Comparison of ENCODE assay signal across 8 cellular contexts in genomic region chr17:17750881-17751280, GRCh38.
A peak's percentile ranks its signal among the peaks of the same experiment; 100 is the strongest.
DNase-seq lines count a peak whose midpoint lies in the region; ATAC-seq and TF ChIP-seq lines count a peak whose summit lies in the region.

No MANE protein-coding gene starts in this region.

- no peak overlapping the region for H2BK120ac ChIP-seq in IMR-90 (ENCODE audit: low read depth, low read length)

- peaks cover 2% of the 10 kb centered on the region for H3K36me3 Mint-ChIP-seq in activated T-helper 1 cell treated with anti-CD3 and anti-CD28 coated beads, Interleukin-12 subunit alpha, Interleukin-12 subunit beta, Interleukin-2, Interleukin-4 antibody, amounts not matched to agents 30 ng/mL and 10 ng/mL and 1 ng/mL, durations not matched to agents 14 hours and 24 hours and 36 hours (ENCODE audit: low read depth)
- H3K36me3 Mint-ChIP-seq in naive thymus-derived CD4-positive, alpha-beta T cell, result no peaks in the 10 kb centered on the region

- H2AFZ ChIP-seq in IMR-90 (replicated peaks; ENCODE audit: low read length, poor library complexity), result no peak overlapping the region

- H3K14ac ChIP-seq in IMR-90 (replicated peaks; ENCODE audit: low read depth, low read length), result no peak overlapping the region

- peaks cover 74% of the 10 kb centered on the region for H4K20me1 ChIP-seq in IMR-90 (ENCODE audit: insufficient read depth, low read length)

- peak overlapping the region; percentile 76 for H3K4me3 Mint-ChIP-seq in activated T-helper 1 cell treated with anti-CD3 and anti-CD28 coated beads, Interleukin-12 subunit alpha, Interleukin-12 subunit beta, Interleukin-2, Interleukin-4 antibody, amounts not matched to agents 30 ng/mL and 10 ng/mL and 1 ng/mL, durations not matched to agents 14 hours and 24 hours and 36 hours
- H3K4me3 Mint-ChIP-seq in naive thymus-derived CD4-positive, alpha-beta T cell, result peak overlapping the region; percentile 78 to 99 (median 88)

- H3K4me2 ChIP-seq in IMR-90 (ENCODE audit: low read depth, low read length), result no peak overlapping the region

- H3K23ac ChIP-seq in IMR-90 (ENCODE audit: low read depth, low read length), result no peak overlapping the region

- H3K79me1 ChIP-seq in IMR-90 (ENCODE audit: low read depth in 1 of 2, low read length in 2 of 2), result peaks cover 39 to 93% of the 10 kb centered on the region in 2 experiments

- H3K27me3 ChIP-seq in IMR-90 (ENCODE audit: control insufficient read depth, insufficient read depth, low read length), result no peaks in the 10 kb centered on the region
- no peaks in the 10 kb centered on the region for H3K27me3 ChIP-seq in naive thymus-derived CD4-positive, alpha-beta T cell (ENCODE audit: control insufficient read depth in 2 of 2, insufficient read depth in 2 of 2, low read length in 2 of 2)

- dilution Hi-C loops in IMR-90 (cut with HindIII; ENCODE audit: low sequenced_read_pairs, unreplicated experiment), result no loop called here

- H3K4me1 Mint-ChIP-seq in activated T-helper 1 cell treated with anti-CD3 and anti-CD28 coated beads, Interleukin-12 subunit alpha, Interleukin-12 subunit beta, Interleukin-2, Interleukin-4 antibody, amounts not matched to agents 30 ng/mL and 10 ng/mL and 1 ng/mL, durations not matched to agents 14 hours and 24 hours and 36 hours (ENCODE audit: low read depth), result peaks cover 36% of the 10 kb centered on the region
- H3K4me1 Mint-ChIP-seq in naive thymus-derived CD4-positive, alpha-beta T cell, result peaks cover 42 to 79% (median 65%) of the 10 kb centered on the region in 7 donors

- 60% methylated on average over 3 of the region's 8 CpGs; no CpG with 5 or more reads in 1 of the 2 experiments for WGBS in IMR-90 (ENCODE audit: extremely low coverage in 2 of 2, insufficient read length in 1 of 2), 2 experiments

- in situ Hi-C loops in IMR-90 (cut with MboI; ENCODE audit: low sequenced_read_pairs), result no loop called here

- no peak for TF ChIP-seq POLR2A in IMR-90 (IDR thresholded peaks at IDR 0.05; ENCODE audit: low read depth, low read length)

- H3K4me3 ChIP-seq in IMR-90 (ENCODE audit: insufficient read depth, low read depth, low read length), result no peak overlapping the region
- peak overlapping the region; percentile 49 for H3K4me3 ChIP-seq in naive thymus-derived CD4-positive, alpha-beta T cell (ENCODE audit: low read length)

- H3K4me1 ChIP-seq in IMR-90 (ENCODE audit: control insufficient read depth, insufficient read depth, low read length), result peaks cover 20% of the 10 kb centered on the region
- peaks cover 38 to 57% of the 10 kb centered on the region in 2 donors for H3K4me1 ChIP-seq in naive thymus-derived CD4-positive, alpha-beta T cell (ENCODE audit: control insufficient read depth in 2 of 2, insufficient read depth in 2 of 2, low read length in 2 of 2)

- H2AK9ac ChIP-seq in IMR-90 (replicated peaks; ENCODE audit: low read depth, low read length, poor library complexity), result peak overlapping the region; percentile 5

- no peak overlapping the region for H4K5ac ChIP-seq in IMR-90 (ENCODE audit: low read depth, low read length)

- no peak overlapping the region for H2BK20ac ChIP-seq in IMR-90 (ENCODE audit: low read depth, low read length)

- no TSS peak for BruUV-seq in IMR-90 (replicated peaks; lab: Mats Ljungman, UMichigan)

- TF ChIP-seq CTCF in GM10266 (IDR thresholded peaks at IDR 0.05; ENCODE audit: control insufficient read depth, insufficient read depth, low read depth, missing control alignments) (no peak), IMR-90 (conservative IDR thresholded peaks at IDR 0.05; ENCODE audit: low read depth, low read length) (no peak)

- H4K8ac ChIP-seq in IMR-90 (ENCODE audit: low read depth in 2 of 2, low read length in 2 of 2), result peak overlapping the region in 1 of 2 experiments; percentile 31; a peak in 1 of 4 replicates

- H3K56ac ChIP-seq in IMR-90 (ENCODE audit: extremely low read depth, insufficient read depth, low read length), result no peak overlapping the region

- H3K27ac ChIP-seq in IMR-90 (ENCODE audit: insufficient read depth, low read length), result no peak overlapping the region
- H3K27ac ChIP-seq in naive thymus-derived CD4-positive, alpha-beta T cell (ENCODE audit: low read depth, low read length), result peak overlapping the region; percentile 89

- no peak overlapping the region for H2BK15ac ChIP-seq in IMR-90 (ENCODE audit: low read depth, low read length)

- intact Hi-C loops in IMR-90 (cut with micrococcal nuclease), result no loop called here
- intact Hi-C loops in activated T-helper 1 cell treated with anti-CD3 and anti-CD28 coated beads, Interleukin-12 subunit alpha, Interleukin-12 subunit beta, Interleukin-2, Interleukin-4 antibody, amounts not matched to agents 30 ng/mL and 10 ng/mL and 1 ng/mL, durations not matched to agents 14 hours and 24 hours and 36 hours (cut with micrococcal nuclease), result loop anchor here (5.0 to 10.0 kb wide), 4 partner anchors 101 to 706 kb away; partner anchors contain the start of genes ALKBH5, DRG2 and MPRIP
- intact Hi-C loops in naive thymus-derived CD4-positive, alpha-beta T cell (cut with micrococcal nuclease), result loop anchor here in 1 of 2 donors (2.0 to 5.0 kb wide), 3 partner anchors 216 to 561 kb away; partner anchors contain the start of genes MED9 and TOP3A

- peak overlapping the region; percentile 71; the same call in 1 of the 2 replicates for H2AK5ac ChIP-seq in IMR-90 (ENCODE audit: low read depth, low read length)

- H3K27me3 Mint-ChIP-seq in activated T-helper 1 cell treated with anti-CD3 and anti-CD28 coated beads, Interleukin-12 subunit alpha, Interleukin-12 subunit beta, Interleukin-2, Interleukin-4 antibody, amounts not matched to agents 30 ng/mL and 10 ng/mL and 1 ng/mL, durations not matched to agents 14 hours and 24 hours and 36 hours (ENCODE audit: insufficient read depth), result no peaks in the 10 kb centered on the region
- H3K27me3 Mint-ChIP-seq in naive thymus-derived CD4-positive, alpha-beta T cell, result no peaks in the 10 kb centered on the region

- H3K27ac Mint-ChIP-seq in activated T-helper 1 cell treated with anti-CD3 and anti-CD28 coated beads, Interleukin-12 subunit alpha, Interleukin-12 subunit beta, Interleukin-2, Interleukin-4 antibody, amounts not matched to agents 30 ng/mL and 10 ng/mL and 1 ng/mL, durations not matched to agents 14 hours and 24 hours and 36 hours, result peak overlapping the region; percentile 95
- H3K27ac Mint-ChIP-seq in naive thymus-derived CD4-positive, alpha-beta T cell, result peak overlapping the region; percentile 96 to 100 (median 98)

- H3K36me3 ChIP-seq in IMR-90 (ENCODE audit: control insufficient read depth, insufficient read depth, low read length), result peaks cover 2% of the 10 kb centered on the region; the same call in 1 of the 2 replicates
- H3K36me3 ChIP-seq in naive thymus-derived CD4-positive, alpha-beta T cell (ENCODE audit: control insufficient read depth in 2 of 3, insufficient read depth in 3 of 3, low read length in 3 of 3), result no peaks in the 10 kb centered on the region

- H2BK5ac ChIP-seq in IMR-90 (ENCODE audit: low read depth, low read length, poor library complexity, severe bottlenecking), result no peak overlapping the region

- H3K9me3 ChIP-seq in IMR-90 (ENCODE audit: control insufficient read depth, insufficient read depth, low read length), result no peaks in the 10 kb centered on the region
- no peaks in the 10 kb centered on the region for H3K9me3 ChIP-seq in naive thymus-derived CD4-positive, alpha-beta T cell (ENCODE audit: control insufficient read depth in 2 of 3, low read length in 3 of 3)

- H3K18ac ChIP-seq in IMR-90 (ENCODE audit: low read depth, low read length), result no peak overlapping the region

- H3K4ac ChIP-seq in IMR-90 (ENCODE audit: low read depth, low read length), result no peak overlapping the region

- peaks cover 26% of the 10 kb centered on the region for H3K9me1 ChIP-seq in IMR-90 (ENCODE audit: insufficient read depth, low read length)

- DNase-seq in GM10266 (ENCODE audit: extremely low spot score) (peak; percentile 84), IMR-90 (no peak), NCI-H774 (lab: John Stamatoyannopoulos, UW) (no peak), HuH-7 (ENCODE audit: low spot score) (no peak), 8988T (no peak)
- DNase-seq in activated T-helper 1 cell treated with anti-CD3 and anti-CD28 coated beads, Interleukin-12 subunit alpha, Interleukin-12 subunit beta, Interleukin-2, Interleukin-4 antibody, amounts not matched to agents 30 ng/mL and 10 ng/mL and 1 ng/mL, durations not matched to agents 14 hours and 24 hours and 36 hours (ENCODE audit: low spot score), result peak; percentile 32
- peak in 6 of 9 donors; percentile 30 to 47 (median 36) for DNase-seq in naive thymus-derived CD4-positive, alpha-beta T cell

- CTCF ChIA-PET in IMR-90 (lab: Yijun Ruan, JAX), result no interaction called here
- CTCF ChIA-PET in naive thymus-derived CD4-positive, alpha-beta T cell (lab: Charles Lee), result interaction anchor here (0.7 to 1.0 kb wide), 3 partner anchors 86 to 263 kb away, joined by 3 to 4 read pairs (median 3); partner anchors contain the start of gene SREBF1

- TF ChIP-seq RAD21 in IMR-90 (IDR thresholded peaks at IDR 0.05; ENCODE audit: low read length), result no peak

- H4K91ac ChIP-seq in IMR-90 (ENCODE audit: insufficient read depth, low read depth, low read length), result no peak overlapping the region

- H3K9me3 Mint-ChIP-seq in activated T-helper 1 cell treated with anti-CD3 and anti-CD28 coated beads, Interleukin-12 subunit alpha, Interleukin-12 subunit beta, Interleukin-2, Interleukin-4 antibody, amounts not matched to agents 30 ng/mL and 10 ng/mL and 1 ng/mL, durations not matched to agents 14 hours and 24 hours and 36 hours, result no peaks in the 10 kb centered on the region
- H3K9me3 Mint-ChIP-seq in naive thymus-derived CD4-positive, alpha-beta T cell, result peaks cover 0 to 1% (median 0%) of the 10 kb centered on the region in 11 donors

- POLR2A ChIA-PET in IMR-90 (lab: Charles Lee; ENCODE audit: unreplicated experiment), result no interaction called here
- POLR2A ChIA-PET in naive thymus-derived CD4-positive, alpha-beta T cell (lab: Charles Lee), result interaction anchor here (0.7 to 1.4 kb wide), 8 partner anchors 9 to 86 kb away, joined by 3 to 9 read pairs (median 4); partner anchors contain the start of gene SREBF1

- ATAC-seq in IMR-90 (ENCODE audit: low read depth) (no peak), HG03457 (IDR thresholded peaks at IDR 0.05; ENCODE audit: unreplicated experiment) (no peak)
- no peak for ATAC-seq in naive thymus-derived CD4-positive, alpha-beta T cell

- no peak overlapping the region for H3K9ac ChIP-seq in IMR-90 (ENCODE audit: low read depth, low read length)

TF ChIP-seq in IMR-90, 13 proteins besides CTCF, POLR2A, EP300 and RAD21:
- no peak for TF ChIP-seq RFX5 (IDR thresholded peaks at IDR 0.05; ENCODE audit: low read depth, low read length)
- no peak for TF ChIP-seq SMC3 (IDR thresholded peaks at IDR 0.05; ENCODE audit: low read depth, low read length)
- TF ChIP-seq CEBPB (IDR thresholded peaks at IDR 0.05; ENCODE audit: low read depth, low read length), result no peak
- no peak for TF ChIP-seq MAFK (IDR thresholded peaks at IDR 0.05; ENCODE audit: low read depth, low read length)
- TF ChIP-seq MXI1 (IDR thresholded peaks at IDR 0.05; ENCODE audit: borderline replicate concordance, low read depth, low read length), result no peak
- TF ChIP-seq CHD1 (IDR thresholded peaks at IDR 0.05; ENCODE audit: low read depth, low read length), result no peak

Comparison
In these comparisons a context has a peak if more than half of its experiments do, and no peak if none do; other contexts are left out.
1. DNase-seq: peak in GM10266 (single experiment), activated T-helper 1 cell treated with anti-CD3 and anti-CD28 coated beads, Interleukin-12 subunit alpha, Interleukin-12 subunit beta, Interleukin-2, Interleukin-4 antibody, amounts not matched to agents 30 ng/mL and 10 ng/mL and 1 ng/mL, durations not matched to agents 14 hours and 24 hours and 36 hours (single experiment) and naive thymus-derived CD4-positive, alpha-beta T cell (6 of 9); none in IMR-90 (single experiment), NCI-H774 (single experiment), HuH-7 (single experiment) and 8988T (single experiment).